Comparison of ENCODE assay signal across 16 cellular contexts in the genomic region with DNA sequence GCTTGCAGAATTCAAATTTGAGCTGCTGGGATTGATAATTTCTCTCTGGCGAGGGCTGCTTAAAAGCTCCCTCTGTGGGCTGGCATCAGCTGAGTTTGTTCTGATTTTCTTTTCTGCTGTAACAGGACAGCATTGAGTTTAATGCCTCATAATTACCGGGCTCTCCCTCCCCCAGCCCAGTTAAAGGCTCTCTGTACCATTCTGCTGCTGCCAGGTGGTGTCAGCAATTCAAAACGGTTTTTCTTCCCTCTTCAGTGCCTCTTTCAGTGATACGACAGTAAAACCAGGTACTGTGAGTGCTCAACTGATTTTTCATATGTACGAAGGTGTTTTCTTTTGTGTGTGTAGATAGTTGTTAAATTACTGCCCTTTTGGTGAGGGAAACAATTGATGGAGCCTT.
DNase-seq lines count a peak whose midpoint lies in the region; ATAC-seq and TF ChIP-seq lines count a peak whose summit lies in the region.
"Had no signal": no experiment of that assay in that cellular context is flagged by ENCODE, and none has a peak within 500 bp of the region (broad histone marks: within the 10 kb centered on the region; RNA-seq: fewer than 3 reads in every experiment).

No MANE protein-coding gene starts in this region.

- DNase-seq in NCI-H82 (lab: John Stamatoyannopoulos, UW) (peak; percentile 6), NCI-H82 treated with DMSO at 0.1 percent for 48 hours (lab: John Stamatoyannopoulos, UW; ENCODE audit: unreplicated experiment) (no peak), NCI-H2227 (lab: John Stamatoyannopoulos, UW; ENCODE audit: unreplicated experiment) (peak; percentile 72), left lung (no peak), natural killer cell (no peak)
- DNase-seq: BE2C; CD4-positive, alpha-beta T cell; DMS153; GM23248; NCI-H1930; NCI-H510A treated with DMSO at 0.1 percent for 48 hours; PC-3; SIG-M5 had no signal

- intact Hi-C loops in left lung (cut with DNase I): no loop called here
- intact Hi-C loops in natural killer cell (cut with micrococcal nuclease): no loop called here

- H3K27ac ChIP-seq in left lung: no peak overlapping the region
- H3K27ac ChIP-seq: GM23248, RWPE1 had no signal

- ATAC-seq in left lung: no peak
- ATAC-seq in HG03342 (IDR thresholded peaks at IDR 0.05; ENCODE audit: unreplicated experiment): no peak
- ATAC-seq in natural killer cell: no peak
- ATAC-seq: PC-3 had no signal

- no peaks in the 10 kb centered on the region for H3K4me1 ChIP-seq in left lung
- H3K4me1 ChIP-seq: BE2C had no signal

- TF ChIP-seq CTCF in brain (conservative IDR thresholded peaks at IDR 0.05) (no peak), left lung (IDR thresholded peaks at IDR 0.05) (no peak), natural killer cell (IDR thresholded peaks at IDR 0.05) (no peak)

- no peaks in the 10 kb centered on the region for H3K36me3 ChIP-seq in left lung
- H3K36me3 ChIP-seq: BE2C had no signal

- H3K4me3 ChIP-seq in left lung: no peak overlapping the region
- H3K4me3 ChIP-seq: GM23248 had no signal

- H3K9me3 ChIP-seq in left lung: peaks cover 0 to 4% of the 10 kb centered on the region in 2 donors
- H3K9me3 ChIP-seq: BE2C had no signal

- H3K27me3 ChIP-seq in left lung: no peaks in the 10 kb centered on the region
- H3K27me3 ChIP-seq: BE2C had no signal

- H3K9me3 Mint-ChIP-seq in brain (peaks cover 0 to 10% (median 0%) of the 10 kb centered on the region in 5 experiments), natural killer cell (peaks cover 6 to 22% of the 10 kb centered on the region in 2 donors)

- H3K27ac Mint-ChIP-seq in brain: peak overlapping the region in 3 of 5 experiments; percentile 52 to 78 (median 58)
- H3K27ac Mint-ChIP-seq in natural killer cell: no peak overlapping the region
- H3K27ac Mint-ChIP-seq: CD4-positive, alpha-beta T cell had no signal

- H3K36me3 Mint-ChIP-seq in brain (no peaks in the 10 kb centered on the region), natural killer cell (peaks cover 9% of the 10 kb centered on the region)

- H3K4me1 Mint-ChIP-seq in brain (peaks cover 14% of the 10 kb centered on the region), natural killer cell (no peaks in the 10 kb centered on the region)

- no peak overlapping the region for H3K4me3 Mint-ChIP-seq in brain
- H3K4me3 Mint-ChIP-seq in natural killer cell: no peak overlapping the region
- H3K4me3 Mint-ChIP-seq: CD4-positive, alpha-beta T cell had no signal

- H3K27me3 Mint-ChIP-seq in brain (peaks cover 7% of the 10 kb centered on the region), natural killer cell (ENCODE audit: low read depth in 2 of 2) (no peaks in the 10 kb centered on the region)
- H3K27me3 Mint-ChIP-seq: CD4-positive, alpha-beta T cell had no signal

Comparison
In these comparisons a context has a peak if more than half of its experiments do, and no peak if none do; other contexts are left out.
1. DNase-seq: peak in NCI-H82 (single experiment) and NCI-H2227 (single experiment); none in NCI-H82 treated with DMSO at 0.1 percent for 48 hours (single experiment), left lung (0 of 2) and natural killer cell (single experiment).
2. H3K27ac Mint-ChIP-seq: peak in brain (3 of 5); none in natural killer cell (0 of 2).